Comparison of ENCODE assay signal across 14 cellular contexts in genomic region chr15:68560501-68561113, GRCh38. TPM values are rescaled to one million over a fixed set of nuclear protein-coding genes. Genes with fewer than 3 reads are reported as not detected.
DNase-seq lines count a peak whose midpoint lies in the region; ATAC-seq, FAIRE-seq and TF ChIP-seq lines count a peak whose summit lies in the region.
"Had no signal": no experiment of that assay in that cellular context is flagged by ENCODE, and none has a peak within 500 bp of the region (broad histone marks: within the 10 kb centered on the region; RNA-seq: fewer than 3 reads in every experiment).

No MANE protein-coding gene starts in this region.

- H3K4me1 Mint-ChIP-seq in activated CD4-positive, alpha-beta T cell treated with anti-CD3 and anti-CD28 coated beads, Interleukin-2, amount 10 ng/mL, durations not matched to agents 24 days and 14 days = peaks cover 18% of the 10 kb centered on the region
- peaks cover 14% of the 10 kb centered on the region for H3K4me1 Mint-ChIP-seq in activated CD4-positive, alpha-beta T cell treated with anti-CD3 and anti-CD28 coated beads for 36 hours
- H3K4me1 Mint-ChIP-seq in effector memory CD8-positive, alpha-beta T cell (ENCODE audit: low read depth in 2 of 2) = peaks cover 17 to 18% of the 10 kb centered on the region in 2 donors

- H3K27me3 Mint-ChIP-seq in activated CD4-positive, alpha-beta T cell treated with anti-CD3 and anti-CD28 coated beads, Interleukin-2, amount 10 ng/mL, durations not matched to agents 24 days and 14 days = peaks cover 47% of the 10 kb centered on the region
- peaks cover 44% of the 10 kb centered on the region for H3K27me3 Mint-ChIP-seq in activated CD4-positive, alpha-beta T cell treated with anti-CD3 and anti-CD28 coated beads for 36 hours
- H3K27me3 Mint-ChIP-seq in effector memory CD8-positive, alpha-beta T cell = peaks cover 71% of the 10 kb centered on the region in 2 donors

- H3K9me3 Mint-ChIP-seq in activated CD4-positive, alpha-beta T cell treated with anti-CD3 and anti-CD28 coated beads, Interleukin-2, amount 10 ng/mL, durations not matched to agents 24 days and 14 days = no peaks in the 10 kb centered on the region
- no peaks in the 10 kb centered on the region for H3K9me3 Mint-ChIP-seq in activated CD4-positive, alpha-beta T cell treated with anti-CD3 and anti-CD28 coated beads for 36 hours (ENCODE audit: low read depth)
- H3K9me3 Mint-ChIP-seq in effector memory CD8-positive, alpha-beta T cell = no peaks in the 10 kb centered on the region

- no peak for ATAC-seq in activated CD4-positive, alpha-beta T cell treated with anti-CD3 and anti-CD28 coated beads for 36 hours
- no peak for ATAC-seq in effector memory CD8-positive, alpha-beta T cell (replicated peaks)

- intact Hi-C loops in activated CD4-positive, alpha-beta T cell treated with anti-CD3 and anti-CD28 coated beads, Interleukin-2, amount 10 ng/mL, durations not matched to agents 24 days and 14 days (cut with micrococcal nuclease) = no loop called here
- intact Hi-C loops in activated CD4-positive, alpha-beta T cell treated with anti-CD3 and anti-CD28 coated beads for 36 hours (cut with DNase I, micrococcal nuclease) = no loop called here
- intact Hi-C loops in posterior vena cava (cut with DNase I) = no loop called here

- H3K27me3 ChIP-seq in MG63 = no peaks in the 10 kb centered on the region
- H3K27me3 ChIP-seq: vagina had no signal

- no peaks in the 10 kb centered on the region for H3K9me3 ChIP-seq in MG63
- H3K9me3 ChIP-seq: heart left ventricle, pancreas, vagina had no signal

- H3K36me3 ChIP-seq in MG63 = no peaks in the 10 kb centered on the region
- H3K36me3 ChIP-seq: heart left ventricle, pancreas, vagina had no signal

- FAIRE-seq in GM12892 (lab: Jason Lieb, UNC) = no peak
- FAIRE-seq: pancreas had no signal

- POLR2A ChIA-PET in activated CD4-positive, alpha-beta T cell treated with anti-CD3 and anti-CD28 coated beads for 36 hours (lab: Charles Lee) = no interaction called here

- peak overlapping the region; percentile 66 for H3K4me3 Mint-ChIP-seq in activated CD4-positive, alpha-beta T cell treated with anti-CD3 and anti-CD28 coated beads, Interleukin-2, amount 10 ng/mL, durations not matched to agents 24 days and 14 days
- H3K4me3 Mint-ChIP-seq in activated CD4-positive, alpha-beta T cell treated with anti-CD3 and anti-CD28 coated beads for 36 hours = no peak overlapping the region
- peak overlapping the region; percentile 86 to 87 for H3K4me3 Mint-ChIP-seq in effector memory CD8-positive, alpha-beta T cell

- no peak for TF ChIP-seq POLR2A in GM12892 (IDR thresholded peaks at IDR 0.05; ENCODE audit: low read depth, low read length)

- H3K36me3 Mint-ChIP-seq in activated CD4-positive, alpha-beta T cell treated with anti-CD3 and anti-CD28 coated beads, Interleukin-2, amount 10 ng/mL, durations not matched to agents 24 days and 14 days (ENCODE audit: low read depth) = no peaks in the 10 kb centered on the region
- no peaks in the 10 kb centered on the region for H3K36me3 Mint-ChIP-seq in activated CD4-positive, alpha-beta T cell treated with anti-CD3 and anti-CD28 coated beads for 36 hours (ENCODE audit: low read depth)
- peaks cover 4% of the 10 kb centered on the region for H3K36me3 Mint-ChIP-seq in effector memory CD8-positive, alpha-beta T cell (ENCODE audit: insufficient read depth)

- no peak for DNase-seq in activated CD4-positive, alpha-beta T cell treated with anti-CD3 and anti-CD28 coated beads, Interleukin-2, amount 10 ng/mL, durations not matched to agents 24 days and 14 days
- no peak for DNase-seq in activated CD4-positive, alpha-beta T cell treated with anti-CD3 and anti-CD28 coated beads for 36 hours
- DNase-seq in NCI-H2171 (lab: John Stamatoyannopoulos, UW) (peak; percentile 49), posterior vena cava (ENCODE audit: low spot score) (peak; percentile 79), NCI-H1417 treated with DMSO at 0.1 percent for 48 hours (lab: John Stamatoyannopoulos, UW) (no peak), GM12892 (ENCODE audit: insufficient read length) (no peak), MG63 (no peak)
- no peak for DNase-seq in effector memory CD8-positive, alpha-beta T cell
- DNase-seq: GOT3; heart left ventricle; MV-4-11; stimulated activated CD4-positive, alpha-beta T cell treated with anti-CD3 and anti-CD28 coated beads, Interleukin-15, amount 100 ng/mL, for 24 hours had no signal

- no peak overlapping the region for H3K4me3 ChIP-seq in MG63

- H3K27ac Mint-ChIP-seq in activated CD4-positive, alpha-beta T cell treated with anti-CD3 and anti-CD28 coated beads, Interleukin-2, amount 10 ng/mL, durations not matched to agents 24 days and 14 days = no peak overlapping the region
- no peak overlapping the region for H3K27ac Mint-ChIP-seq in activated CD4-positive, alpha-beta T cell treated with anti-CD3 and anti-CD28 coated beads for 36 hours
- no peak overlapping the region for H3K27ac Mint-ChIP-seq in effector memory CD8-positive, alpha-beta T cell

- CTCF ChIA-PET in activated CD4-positive, alpha-beta T cell treated with anti-CD3 and anti-CD28 coated beads for 36 hours (lab: Charles Lee) = interaction anchor here (0.9 to 3.5 kb wide), 10 partner anchors 9 to 364 kb away, joined by 3 to 39 read pairs (median 8); no protein-coding TSS in a partner anchor

RNA-seq across cellular contexts. Expression of gene CORO2B, which starts 18.2 kb away (rescaled TPM):
- 0.09 and 0.16 TPM in 2 replicates for total RNA-seq in activated CD4-positive, alpha-beta T cell treated with anti-CD3 and anti-CD28 coated beads, Interleukin-2, amount 10 ng/mL, durations not matched to agents 24 days and 14 days
- total RNA-seq in activated CD4-positive, alpha-beta T cell treated with anti-CD3 and anti-CD28 coated beads for 36 hours = under 1 TPM; 0.09 to 0.11 TPM
- 10 to 100 TPM in 1 of 2 donors, 1 to 10 TPM in 1; 7.2 to 11.7 TPM for total RNA-seq in posterior vena cava
- not detected for polyA plus RNA-seq in GM12892 (2012; ENCODE audit: missing spikeins)
- 7.1 and 7.9 TPM in 2 replicates for total RNA-seq in MG63 (2014; rRNA removed; shearing (Covaris generic); ENCODE audit: low replicate concordance)

Comparison
In these comparisons a context has a peak if more than half of its experiments do, and no peak if none do; other contexts are left out.
1. DNase-seq: peak in NCI-H2171 (single experiment) and posterior vena cava (single experiment); none in activated CD4-positive, alpha-beta T cell treated with anti-CD3 and anti-CD28 coated beads, Interleukin-2, amount 10 ng/mL, durations not matched to agents 24 days and 14 days (single experiment), activated CD4-positive, alpha-beta T cell treated with anti-CD3 and anti-CD28 coated beads for 36 hours (single experiment), effector memory CD8-positive, alpha-beta T cell (0 of 3), NCI-H1417 treated with DMSO at 0.1 percent for 48 hours (single experiment), GM12892 (single experiment) and MG63 (single experiment).